ENCODE assay signal across 20 cellular contexts in the genomic region with DNA sequence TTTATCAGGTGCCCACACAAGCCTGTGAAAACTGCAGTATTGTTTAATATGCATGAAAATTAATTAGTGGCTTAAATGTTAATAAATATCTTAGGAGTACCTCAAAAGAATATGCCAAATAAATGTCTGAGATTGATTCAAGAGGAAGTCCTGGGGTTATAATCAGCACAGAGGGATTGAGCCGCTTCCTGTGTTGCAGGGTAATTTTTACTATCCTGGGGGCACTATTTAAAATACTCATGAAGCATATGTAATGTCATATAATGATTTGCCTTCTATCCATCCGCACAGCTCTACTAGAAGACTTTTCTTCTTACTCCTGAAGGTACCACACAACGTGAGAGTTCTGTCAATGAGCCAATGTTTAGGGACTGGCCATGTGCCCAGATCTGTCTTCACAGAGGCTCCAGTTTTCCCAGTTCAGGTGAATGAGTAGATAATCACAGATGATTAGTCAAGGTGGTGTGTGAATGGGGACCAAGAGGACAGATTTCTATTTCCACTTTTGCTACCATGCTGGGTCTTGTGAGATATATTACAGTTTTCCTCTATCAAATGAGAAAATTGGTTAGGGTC.
DNase-seq lines count a peak whose midpoint lies in the region; ATAC-seq and TF ChIP-seq lines count a peak whose summit lies in the region.
"Had no signal": no experiment of that assay in that cellular context is flagged by ENCODE, and none has a peak within 500 bp of the region (broad histone marks: within the 10 kb centered on the region; RNA-seq: fewer than 3 reads in every experiment).

No MANE protein-coding gene starts in this region.

- H3K4me3 Mint-ChIP-seq in activated CD4-positive, alpha-beta T cell treated with anti-CD3 and anti-CD28 coated beads, Interleukin-2, amount 10 ng/mL, durations not matched to agents 7 days and 5 days = no peak overlapping the region
- H3K4me3 Mint-ChIP-seq: T-helper 1 cell treated with Interleukin-12 subunit alpha and Interleukin-12 subunit beta and Interleukin-4 antibody, amounts not matched to agents 30 μg/mL and 1 μg/mL, for 36 hours had no signal

- TF ChIP-seq POLR2A in stomach (IDR thresholded peaks at IDR 0.05) = no peak

- H3K27me3 ChIP-seq in stomach = no peaks in the 10 kb centered on the region

- TF ChIP-seq EP300 in stomach (IDR thresholded peaks at IDR 0.05) = no peak

- H3K27me3 Mint-ChIP-seq in activated CD4-positive, alpha-beta T cell treated with anti-CD3 and anti-CD28 coated beads, Interleukin-2, amount 10 ng/mL, durations not matched to agents 7 days and 5 days = no peaks in the 10 kb centered on the region

- intact Hi-C loops in stomach (cut with DNase I; ENCODE audit: low total_unique reads) = no loop called here

- H3K27ac ChIP-seq in stomach = no peak overlapping the region
- H3K27ac ChIP-seq: A549, C4-2B had no signal

- H3K9me3 ChIP-seq in stomach = no peaks in the 10 kb centered on the region
- H3K9me3 ChIP-seq: A549, HAP-1 had no signal

- H3K9me3 Mint-ChIP-seq in activated CD4-positive, alpha-beta T cell treated with anti-CD3 and anti-CD28 coated beads, Interleukin-2, amount 10 ng/mL, durations not matched to agents 7 days and 5 days = peaks cover 2% of the 10 kb centered on the region
- peaks cover 0 to 5% of the 10 kb centered on the region in 2 donors for H3K9me3 Mint-ChIP-seq in activated naive CD4-positive, alpha-beta T cell treated with anti-CD3 and anti-CD28 coated beads, Interleukin-2, amount 50 U/mL, for 72 hours
- H3K9me3 Mint-ChIP-seq: T-helper 1 cell treated with Interleukin-12 subunit alpha and Interleukin-12 subunit beta and Interleukin-4 antibody, amounts not matched to agents 30 μg/mL and 1 μg/mL, for 36 hours had no signal

- no peaks in the 10 kb centered on the region for H3K4me1 Mint-ChIP-seq in activated CD4-positive, alpha-beta T cell treated with anti-CD3 and anti-CD28 coated beads, Interleukin-2, amount 10 ng/mL, durations not matched to agents 7 days and 5 days

- peak overlapping the region; percentile 31 for H3K27ac Mint-ChIP-seq in activated CD4-positive, alpha-beta T cell treated with anti-CD3 and anti-CD28 coated beads, Interleukin-2, amount 10 ng/mL, durations not matched to agents 7 days and 5 days
- H3K27ac Mint-ChIP-seq in activated naive CD4-positive, alpha-beta T cell treated with anti-CD3 and anti-CD28 coated beads, Interleukin-2, amount 50 U/mL, for 72 hours = no peak overlapping the region
- H3K27ac Mint-ChIP-seq: T-helper 1 cell treated with Interleukin-12 subunit alpha and Interleukin-12 subunit beta and Interleukin-4 antibody, amounts not matched to agents 30 μg/mL and 1 μg/mL, for 36 hours had no signal

- 47 to 72% (median 56%) methylated on average over 3 of the region's 3 CpGs for WGBS in stomach, 5 donors

- TF ChIP-seq CTCF in stomach (IDR thresholded peaks at IDR 0.05) = no peak

- DNase-seq in activated CD4-positive, alpha-beta T cell treated with anti-CD3 and anti-CD28 coated beads, Interleukin-2, amount 10 ng/mL, durations not matched to agents 7 days and 5 days = no peak
- DNase-seq in activated CD4-positive, alpha-beta T cell treated with anti-CD3 and anti-CD28 coated beads for 4 hours = no peak
- DNase-seq in NCI-H1105 treated with DMSO at 0.1 percent for 48 hours (lab: John Stamatoyannopoulos, UW) (peak; percentile 47), NCI-H774 (lab: John Stamatoyannopoulos, UW) (peak; percentile 40), stomach (peak; percentile 67), nucleus accumbens (lab: John Stamatoyannopoulos, UW) (no peak)
- DNase-seq in activated naive CD4-positive, alpha-beta T cell treated with anti-CD3 and anti-CD28 coated beads, Interleukin-2, amount 50 U/mL, for 72 hours (ENCODE audit: low spot score in 2 of 2) = no peak
- DNase-seq: GDM1; MV-4-11; NCI-H1694; NCI-H2171 treated with DMSO at 0.1 percent for 48 hours; NCI-H510A treated with DMSO at 0.1 percent for 48 hours; NK-92 treated with Interleukin-12 subunit alpha and Interleukin-12 subunit beta, amount 100 ng/mL, for 24 hours; SIG-M5 had no signal

- CTCF ChIA-PET in activated CD4-positive, alpha-beta T cell treated with anti-CD3 and anti-CD28 coated beads, Interleukin-2, amount 10 ng/mL, durations not matched to agents 7 days and 5 days (lab: Charles Lee) = interaction anchor here (0.7 kb wide), 1 partner anchor 526 kb away, joined by 3 read pairs; no protein-coding TSS in a partner anchor

- no peaks in the 10 kb centered on the region for H3K4me1 ChIP-seq in stomach
- H3K4me1 ChIP-seq: A549, HAP-1 had no signal

- no peaks in the 10 kb centered on the region for H3K36me3 ChIP-seq in stomach
- H3K36me3 ChIP-seq: HAP-1 had no signal

- H3K36me3 Mint-ChIP-seq in activated CD4-positive, alpha-beta T cell treated with anti-CD3 and anti-CD28 coated beads, Interleukin-2, amount 10 ng/mL, durations not matched to agents 7 days and 5 days (ENCODE audit: low read depth) = no peaks in the 10 kb centered on the region
- H3K36me3 Mint-ChIP-seq in activated naive CD4-positive, alpha-beta T cell treated with anti-CD3 and anti-CD28 coated beads, Interleukin-2, amount 50 U/mL, for 72 hours = no peaks in the 10 kb centered on the region

- H3K4me3 ChIP-seq in stomach = no peak overlapping the region
- H3K4me3 ChIP-seq: A549, GM12878, HAP-1 had no signal

- no peak for ATAC-seq in HG03159 (IDR thresholded peaks at IDR 0.05; ENCODE audit: unreplicated experiment)
- no peak for ATAC-seq in activated naive CD4-positive, alpha-beta T cell treated with anti-CD3 and anti-CD28 coated beads, Interleukin-2, amount 50 U/mL, for 72 hours
- ATAC-seq: A549, GM12878 had no signal

- POLR2A ChIA-PET in activated CD4-positive, alpha-beta T cell treated with anti-CD3 and anti-CD28 coated beads, Interleukin-2, amount 10 ng/mL, durations not matched to agents 7 days and 5 days (lab: Charles Lee) = no interaction called here

Comparison
In these comparisons a context has a peak if more than half of its experiments do, and no peak if none do; other contexts are left out.
1. DNase-seq: peak in NCI-H1105 treated with DMSO at 0.1 percent for 48 hours (single experiment), NCI-H774 (single experiment) and stomach (single experiment); none in activated CD4-positive, alpha-beta T cell treated with anti-CD3 and anti-CD28 coated beads, Interleukin-2, amount 10 ng/mL, durations not matched to agents 7 days and 5 days (single experiment), activated CD4-positive, alpha-beta T cell treated with anti-CD3 and anti-CD28 coated beads for 4 hours (0 of 2), activated naive CD4-positive, alpha-beta T cell treated with anti-CD3 and anti-CD28 coated beads, Interleukin-2, amount 50 U/mL, for 72 hours (0 of 2) and nucleus accumbens (0 of 56).